In the genomic region with DNA sequence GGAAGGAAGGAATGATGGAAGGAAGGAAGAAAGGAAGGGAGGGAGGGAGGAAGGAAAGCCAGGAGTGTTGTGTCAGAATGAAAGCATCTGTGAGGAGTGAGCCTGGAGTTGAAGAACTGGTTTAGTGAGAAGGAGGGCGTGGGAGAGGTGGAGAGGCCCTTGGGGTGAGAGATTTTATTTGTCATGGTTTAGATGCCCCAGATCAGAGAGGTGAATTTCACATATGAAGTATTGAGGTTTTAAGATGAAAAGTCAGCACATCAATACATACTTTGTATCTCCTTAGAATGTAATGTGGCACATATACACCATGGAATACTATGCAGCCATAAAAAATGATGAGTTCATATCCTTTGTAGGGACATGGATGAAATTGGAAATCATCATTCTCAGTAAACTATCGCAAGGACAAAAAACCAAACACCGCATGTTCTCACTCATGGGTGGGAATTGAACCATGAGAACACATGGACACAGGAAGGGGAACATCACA, we compare ENCODE assay signal across 7 cellular contexts.
A peak's percentile ranks its signal among the peaks of the same experiment; 100 is the strongest.
DNase-seq lines count a peak whose midpoint lies in the region; ATAC-seq, FAIRE-seq and TF ChIP-seq lines count a peak whose summit lies in the region.
"Not testable (repeated sequence)": the region's sequence is repeated elsewhere in the genome, so short reads cannot be mapped to it uniquely, and the experiment has no call there.

No MANE protein-coding gene starts in this region.

- not testable (repeated sequence) for H3K9me3 ChIP-seq in HCT116 (ENCODE audit: control insufficient read depth in 1 of 2, insufficient read depth in 1 of 2, low read depth in 1 of 2, low read length in 2 of 2); Panc1 (ENCODE audit: control insufficient read depth, insufficient read depth, low read depth, low read length); esophagus squamous epithelium; hepatocyte (ENCODE audit: low read depth); neural progenitor cell (ENCODE audit: low read depth); smooth muscle cell (replicated peaks; ENCODE audit: low read depth)

- H3K4me1 ChIP-seq in HCT116 (ENCODE audit: control insufficient read depth in 1 of 2, insufficient read depth in 2 of 2, low read length in 2 of 2) (peaks cover 26 to 61% of the 10 kb centered on the region in 2 experiments), esophagus squamous epithelium (peaks cover 15 to 42% (median 16%) of the 10 kb centered on the region in 3 donors)
- H3K4me1 ChIP-seq in Panc1 (ENCODE audit: control insufficient read depth, insufficient read depth, low read length); hepatocyte (ENCODE audit: insufficient read depth); neural progenitor cell; smooth muscle cell (ENCODE audit: low read depth): not testable (repeated sequence)

- in situ Hi-C loops in Panc1 (cut with HindIII; ENCODE audit: low pct_unique_long_range_greater_than_20kb, low sequenced_read_pairs), result not testable (repeated sequence)

- not testable (repeated sequence) for H3K36me3 ChIP-seq in HCT116 (ENCODE audit: control insufficient read depth in 1 of 2, insufficient read depth in 2 of 2, low read length in 2 of 2); Panc1 (ENCODE audit: control insufficient read depth, insufficient read depth, low read length); bronchial epithelial cell (ENCODE audit: control insufficient read depth, insufficient read depth, low read length); esophagus squamous epithelium; hepatocyte (replicated peaks; ENCODE audit: insufficient read depth, low read depth); neural progenitor cell; smooth muscle cell (ENCODE audit: low read depth)

- peak; percentile 22 for DNase-seq in HCT116 (ENCODE audit: low read depth, low spot score)
- DNase-seq in Panc1 (ENCODE audit: low read depth, low spot score); esophagus squamous epithelium (lab: John Stamatoyannopoulos, UW); hepatocyte (ENCODE audit: low spot score); neural progenitor cell (ENCODE audit: low spot score); smooth muscle cell (lab: John Stamatoyannopoulos, UW; ENCODE audit: unreplicated experiment): not testable (repeated sequence)
- peak; percentile 93 for DNase-seq in bronchial epithelial cell (ENCODE audit: low read depth)

- not testable (repeated sequence) for FAIRE-seq in bronchial epithelial cell (lab: Jason Lieb, UNC)

- not testable (repeated sequence) for H3K79me2 ChIP-seq in HCT116 (ENCODE audit: insufficient read depth, low read length); hepatocyte; neural progenitor cell (ENCODE audit: low read depth); smooth muscle cell (ENCODE audit: low read depth)

- H3K9ac ChIP-seq in HCT116 (ENCODE audit: low read length) (peak overlapping the region; percentile 37; the same call in 1 of the 2 replicates), smooth muscle cell (ENCODE audit: low read depth) (peak overlapping the region; percentile 32)
- not testable (repeated sequence) for H3K9ac ChIP-seq in neural progenitor cell

- not testable (repeated sequence) for H3K9me3 Mint-ChIP-seq in neural progenitor cell

- intact Hi-C loops in HCT116 (cut with micrococcal nuclease), result loop anchor here (5.0 kb wide), 1 partner anchor 420 kb away; a partner anchor contains a TSS
- intact Hi-C loops in Panc1 (cut with micrococcal nuclease; ENCODE audit: unreplicated experiment); esophagus squamous epithelium (cut with DNase I): not testable (repeated sequence)

- not testable (repeated sequence) for TF ChIP-seq RAD21 in HCT116 (IDR thresholded peaks at IDR 0.05; ENCODE audit: low read depth)

- ATAC-seq in HCT116, Panc1: not testable (repeated sequence)

- peaks cover 22% of the 10 kb centered on the region for H3K4me1 Mint-ChIP-seq in neural progenitor cell

- WGBS in esophagus squamous epithelium, 2 donors, result 72 to 81% methylated on average over 2 to 3 of the region's 3 CpGs
- WGBS in hepatocyte (ENCODE audit: low lambda C conversion rate, missing lambda C conversion rate), result 92% methylated on average over 3 of the region's 3 CpGs
- 94% methylated on average over 3 of the region's 3 CpGs for WGBS in smooth muscle cell (ENCODE audit: low lambda C conversion rate)

- not testable (repeated sequence) for H3F3A ChIP-seq in neural progenitor cell (ENCODE audit: low read depth)
- peaks cover 31% of the 10 kb centered on the region for H3F3A ChIP-seq in smooth muscle cell (ENCODE audit: low read depth)

- H2AFZ ChIP-seq in HCT116 (ENCODE audit: low read depth, low read length, poor library complexity, severe bottlenecking); hepatocyte; neural progenitor cell (replicated peaks); smooth muscle cell (ENCODE audit: low read depth): not testable (repeated sequence)

- H3K9me2 ChIP-seq in HCT116 (ENCODE audit: insufficient read depth); hepatocyte (replicated peaks; ENCODE audit: insufficient read depth): not testable (repeated sequence)

- peak overlapping the region; percentile 74 for H3K27ac Mint-ChIP-seq in neural progenitor cell

- RAD21 ChIA-PET in HCT116 (lab: Charles Lee; ENCODE audit: low non-redundant PET in 1 of 2, low total read pairs in 2 of 2, uncharacterized antibody in 2 of 2, unreplicated experiment in 2 of 2), result not testable (repeated sequence)

- peaks cover 19% of the 10 kb centered on the region for H3K27me3 Mint-ChIP-seq in neural progenitor cell (ENCODE audit: insufficient read depth, low read depth)

- H3K27me3 ChIP-seq in HCT116 (ENCODE audit: insufficient read depth, low read length); Panc1 (ENCODE audit: control insufficient read depth, insufficient read depth, low read length); bronchial epithelial cell (ENCODE audit: control insufficient read depth, insufficient read depth, low read length); esophagus squamous epithelium; hepatocyte; neural progenitor cell; smooth muscle cell (ENCODE audit: low read depth): not testable (repeated sequence)

- POLR2A ChIA-PET in HCT116 (lab: Charles Lee); Panc1 (lab: Charles Lee): not testable (repeated sequence)

- TF ChIP-seq CTCF in HCT116 (IDR thresholded peaks at IDR 0.05 in 2 of 3, conservative IDR thresholded peaks at IDR 0.05 in 1 of 3; ENCODE audit: borderline replicate concordance in 1 of 3, insufficient read depth in 1 of 3, low read depth in 2 of 3, low read length in 2 of 3); Panc1 (IDR thresholded peaks at IDR 0.05); bronchial epithelial cell (IDR thresholded peaks at IDR 0.05; ENCODE audit: insufficient read depth, low read length, severe bottlenecking); esophagus squamous epithelium (IDR thresholded peaks at IDR 0.05); hepatocyte (IDR thresholded peaks at IDR 0.05; ENCODE audit: poor library complexity); neural progenitor cell (IDR thresholded peaks at IDR 0.05); smooth muscle cell (IDR thresholded peaks at IDR 0.05; ENCODE audit: borderline replicate concordance, insufficient read depth, poor library complexity, severe bottlenecking): not testable (repeated sequence)

- not testable (repeated sequence) for H3K27ac ChIP-seq in HCT116 (ENCODE audit: low read depth, low read length); neural progenitor cell
- H3K27ac ChIP-seq in Panc1 (ENCODE audit: low read length) (peak overlapping the region; percentile 40; the same call in 1 of the 2 replicates), esophagus squamous epithelium (peak overlapping the region; percentile 90 to 94 (median 93)), hepatocyte (peak overlapping the region; percentile 4), smooth muscle cell (ENCODE audit: low read depth) (peak overlapping the region; percentile 97)

- TF ChIP-seq POLR2A in HCT116 (IDR thresholded peaks at IDR 0.05; ENCODE audit: borderline replicate concordance, extremely low read depth, insufficient read depth, insufficient read length); esophagus squamous epithelium (IDR thresholded peaks at IDR 0.05): not testable (repeated sequence)

- H3K4me3 ChIP-seq in HCT116 (replicated peaks in 1 of 2; ENCODE audit: low read depth in 1 of 2, low read length in 2 of 2), result peak overlapping the region in 1 of 2 experiments; percentile 23; a peak in 1 of 4 replicates
- not testable (repeated sequence) for H3K4me3 ChIP-seq in Panc1 (ENCODE audit: low read depth in 2 of 2, low read length in 2 of 2); bronchial epithelial cell (ENCODE audit: low read depth, low read length); esophagus squamous epithelium; hepatocyte; neural progenitor cell; smooth muscle cell

- CTCF ChIA-PET in HCT116 (lab: Charles Lee); Panc1 (lab: Charles Lee): not testable (repeated sequence)

- BruUV-seq in HCT116 (replicated peaks; lab: Mats Ljungman, UMichigan); Panc1 (replicated peaks; lab: Mats Ljungman, UMichigan): not testable (repeated sequence)

- not testable (repeated sequence) for H3K36me3 Mint-ChIP-seq in neural progenitor cell

- not testable (repeated sequence) for H3K4me3 Mint-ChIP-seq in neural progenitor cell

- not testable (repeated sequence) for H4K20me1 ChIP-seq in HCT116 (ENCODE audit: insufficient read depth); hepatocyte (ENCODE audit: insufficient read depth, poor library complexity, severe bottlenecking); neural progenitor cell (ENCODE audit: low read depth); smooth muscle cell (ENCODE audit: low read depth)

- peak overlapping the region; percentile 63 for H3K4me2 ChIP-seq in HCT116 (ENCODE audit: low read length)
- H3K4me2 ChIP-seq in hepatocyte, neural progenitor cell, smooth muscle cell: not testable (repeated sequence)
